In the genomic region with DNA sequence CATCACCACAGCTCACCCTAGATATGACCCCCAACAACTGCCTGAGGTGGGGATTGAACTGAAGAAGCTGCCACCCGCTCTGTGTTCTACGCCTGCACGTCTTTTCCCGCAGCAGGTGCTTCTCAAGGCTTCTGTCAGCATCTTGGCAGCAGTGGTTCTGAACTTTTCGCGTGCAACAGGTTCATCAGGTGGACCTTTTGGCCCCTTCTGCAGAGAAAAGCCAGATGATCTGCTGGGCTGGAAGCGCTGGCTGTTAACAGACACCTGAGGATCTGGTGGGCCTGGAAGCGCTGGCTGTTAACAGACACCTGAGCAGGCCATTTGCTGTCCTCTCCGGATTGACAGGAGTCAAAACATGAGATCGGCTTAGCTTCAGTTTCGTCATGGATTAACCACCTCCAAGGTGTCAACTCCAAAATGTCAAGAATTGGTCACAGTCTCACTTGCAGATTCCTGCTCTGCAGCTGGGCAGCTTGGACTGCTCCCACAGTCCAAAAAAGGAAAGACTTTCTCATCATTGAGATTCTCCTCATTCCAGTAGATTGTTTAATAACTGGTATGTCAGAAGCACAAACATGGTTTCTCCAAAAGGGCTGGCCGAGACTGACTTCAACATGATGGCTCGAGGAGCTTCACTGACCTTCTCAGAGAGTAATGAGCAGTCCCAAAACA, we compare ENCODE assay signal across 17 cellular contexts.
"Had no signal": no experiment of that assay in that cellular context is flagged by ENCODE, and none has a peak within 500 bp of the region (broad histone marks: within the 10 kb centered on the region; RNA-seq: fewer than 3 reads in every experiment).

No MANE protein-coding gene starts in this region.

- H3K4me3 Mint-ChIP-seq: activated CD8-positive, alpha-beta T cell treated with anti-CD3 and anti-CD28 coated beads, Interleukin-2, amount 10 ng/mL, durations not matched to agents 7 days and 5 days; activated naive CD4-positive, alpha-beta T cell treated with anti-CD3 and anti-CD28 coated beads for 36 hours; activated T-helper 1 cell treated with anti-CD3 and anti-CD28 coated beads, Interleukin-12 subunit alpha, Interleukin-12 subunit beta, Interleukin-2, Interleukin-4 antibody, amounts not matched to agents 30 ng/mL and 10 ng/mL and 1 ng/mL, durations not matched to agents 14 hours and 24 hours and 36 hours; stimulated activated naive CD8-positive, alpha-beta T cell treated with anti-CD3 and anti-CD28 coated beads, Interleukin-15, Interleukin-2, amounts not matched to agents 100 ng/mL and 50 ng/mL, for 24 hours; T-helper 1 cell treated with Interleukin-12 subunit alpha and Interleukin-12 subunit beta and Interleukin-4 antibody, amounts not matched to agents 30 μg/mL and 1 μg/mL, for 36 hours had no signal

- H3K27me3 Mint-ChIP-seq: naive B cell; stimulated activated naive CD8-positive, alpha-beta T cell treated with anti-CD3 and anti-CD28 coated beads, Interleukin-15, Interleukin-2, amounts not matched to agents 100 ng/mL and 50 ng/mL, for 24 hours had no signal

- H3K4me3 ChIP-seq: adrenal gland, psoas muscle, right lobe of liver, testis had no signal

- H3K27ac Mint-ChIP-seq: activated CD8-positive, alpha-beta T cell treated with anti-CD3 and anti-CD28 coated beads, Interleukin-2, amount 10 ng/mL, durations not matched to agents 7 days and 5 days; activated naive CD4-positive, alpha-beta T cell treated with anti-CD3 and anti-CD28 coated beads for 36 hours; activated T-helper 1 cell treated with anti-CD3 and anti-CD28 coated beads, Interleukin-12 subunit alpha, Interleukin-12 subunit beta, Interleukin-2, Interleukin-4 antibody, amounts not matched to agents 30 ng/mL and 10 ng/mL and 1 ng/mL, durations not matched to agents 14 hours and 24 hours and 36 hours; stimulated activated naive CD8-positive, alpha-beta T cell treated with anti-CD3 and anti-CD28 coated beads, Interleukin-15, Interleukin-2, amounts not matched to agents 100 ng/mL and 50 ng/mL, for 24 hours; T-helper 1 cell treated with Interleukin-12 subunit alpha and Interleukin-12 subunit beta and Interleukin-4 antibody, amounts not matched to agents 30 μg/mL and 1 μg/mL, for 36 hours had no signal

- DNase-seq: activated CD4-positive, alpha-beta T cell treated with anti-CD3 and anti-CD28 coated beads for 4 hours; activated CD8-positive, alpha-beta memory T cell treated with anti-CD3 and anti-CD28 coated beads, Interleukin-2, amount 50 U/mL, for 48 hours; activated CD8-positive, alpha-beta T cell treated with anti-CD3 and anti-CD28 coated beads, Interleukin-2, amount 10 ng/mL, durations not matched to agents 7 days and 5 days; activated naive CD4-positive, alpha-beta T cell treated with anti-CD3 and anti-CD28 coated beads for 36 hours; adrenal gland; brain microvascular endothelial cell; naive B cell; occipital lobe; stimulated activated CD4-positive, alpha-beta T cell treated with anti-CD3 and anti-CD28 coated beads, Interleukin-12 subunit alpha, Interleukin-12 subunit beta, amount 100 ng/mL, for 4 hours; stimulated activated CD4-positive, alpha-beta T cell treated with anti-CD3 and anti-CD28 coated beads, Interleukin-4, amount 100 ng/mL, for 1 hour; stimulated activated CD8-positive, alpha-beta memory T cell treated with anti-CD3 and anti-CD28 coated beads, Interleukin-4, amount 100 ng/mL, for 48 hours; testis had no signal

- H3K27me3 ChIP-seq: adrenal gland, brain microvascular endothelial cell, right lobe of liver, testis had no signal

- H3K9me3 ChIP-seq: right lobe of liver, testis had no signal

- ATAC-seq: activated CD8-positive, alpha-beta T cell treated with anti-CD3 and anti-CD28 coated beads, Interleukin-2, amount 10 ng/mL, durations not matched to agents 7 days and 5 days; psoas muscle; right lobe of liver had no signal

- H3K27ac ChIP-seq: adrenal gland, brain microvascular endothelial cell, psoas muscle, right lobe of liver, testis had no signal
